Comparison of ENCODE assay signal across 14 cellular contexts in the genomic region with DNA sequence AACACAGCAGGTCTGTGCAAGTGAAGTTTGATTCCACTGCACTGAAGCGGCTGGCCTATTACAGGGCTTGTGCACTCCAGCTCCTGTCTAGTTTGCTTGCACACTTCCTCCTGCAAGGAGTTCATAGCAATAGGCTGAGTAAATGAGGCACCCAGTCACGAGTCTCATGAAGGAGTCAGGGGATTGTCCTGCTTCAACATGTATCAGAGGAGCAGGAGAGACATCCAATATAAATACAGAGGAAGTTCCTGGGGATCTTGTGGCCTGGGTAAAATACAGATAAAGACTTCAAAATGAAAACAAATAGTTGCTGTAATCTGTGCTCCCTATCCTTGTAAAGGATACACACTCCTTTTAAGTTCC.
"Had no signal": no experiment of that assay in that cellular context is flagged by ENCODE, and none has a peak within 500 bp of the region (broad histone marks: within the 10 kb centered on the region; RNA-seq: fewer than 3 reads in every experiment).

No MANE protein-coding gene starts in this region.

- H3K27me3 ChIP-seq: spleen, suprapubic skin had no signal

- DNase-seq: activated CD4-positive, alpha-beta T cell treated with anti-CD3 and anti-CD28 coated beads, Interleukin-2, amount 10 ng/mL, durations not matched to agents 24 days and 14 days; activated CD8-positive, alpha-beta memory T cell treated with anti-CD3 and anti-CD28 coated beads for 24 hours; activated naive CD4-positive, alpha-beta T cell treated with Interleukin-2 at 50 U/mL for 16 hours; effector memory CD4-positive, alpha-beta T cell; erythroblast; natural killer cell; spleen; stimulated activated CD4-positive, alpha-beta T cell treated with anti-CD3 and anti-CD28 coated beads, Interleukin-1b, Interleukin-23, amount 100 ng/mL, for 48 hours; stimulated activated naive CD4-positive, alpha-beta T cell treated with Interleukin-2 at 50 U/mL for 16 hours; T-helper 1 cell had no signal

- H3K36me3 Mint-ChIP-seq: natural killer cell, type B pancreatic cell had no signal

- H3K27ac ChIP-seq: coronary artery, SK-N-MC, spleen, suprapubic skin had no signal

- H3K27ac Mint-ChIP-seq: activated CD4-positive, alpha-beta T cell treated with anti-CD3 and anti-CD28 coated beads, Interleukin-2, amount 10 ng/mL, durations not matched to agents 24 days and 14 days; natural killer cell; type B pancreatic cell had no signal

- H3K4me3 ChIP-seq: coronary artery, SK-N-MC, spleen, suprapubic skin had no signal

- H3K4me3 Mint-ChIP-seq: activated CD4-positive, alpha-beta T cell treated with anti-CD3 and anti-CD28 coated beads, Interleukin-2, amount 10 ng/mL, durations not matched to agents 24 days and 14 days; natural killer cell; type B pancreatic cell had no signal

- H3K9me3 Mint-ChIP-seq: type B pancreatic cell had no signal

- H3K4me1 Mint-ChIP-seq: activated CD4-positive, alpha-beta T cell treated with anti-CD3 and anti-CD28 coated beads, Interleukin-2, amount 10 ng/mL, durations not matched to agents 24 days and 14 days; natural killer cell had no signal

- H3K9me3 ChIP-seq: suprapubic skin had no signal

- H3K27me3 Mint-ChIP-seq: activated CD4-positive, alpha-beta T cell treated with anti-CD3 and anti-CD28 coated beads, Interleukin-2, amount 10 ng/mL, durations not matched to agents 24 days and 14 days; type B pancreatic cell had no signal
